Comparison of ENCODE assay signal across 8 cellular contexts in genomic region chr17:47315451-47316266, GRCh38. TPM values are rescaled to one million over a fixed set of nuclear protein-coding genes. Genes with fewer than 3 reads are reported as not detected.
DNase-seq lines count a peak whose midpoint lies in the region; TF ChIP-seq lines count a peak whose summit lies in the region.

No MANE protein-coding gene starts in this region.

- H3K9me3 Mint-ChIP-seq in Caco-2 (ENCODE audit: unreplicated experiment) = no peaks in the 10 kb centered on the region

- POLR2A ChIA-PET in Caco-2 (lab: Charles Lee) = no interaction called here
- POLR2A ChIA-PET in HEK293 (lab: Yijun Ruan, JAX) = interaction anchor here (0.9 to 2.1 kb wide), 6 partner anchors 37 to 126 kb away, joined by 3 to 11 read pairs (median 4); partner anchors contain the start of gene CDC27

- no peaks in the 10 kb centered on the region for H3K4me1 Mint-ChIP-seq in Caco-2 (ENCODE audit: low read depth, unreplicated experiment)

- intact Hi-C loops in Caco-2 (cut with micrococcal nuclease; ENCODE audit: unreplicated experiment) = loop anchor here (1.0 kb wide), 2 partner anchors 61 to 86 kb away; no protein-coding TSS in a partner anchor

- H3K4me1 ChIP-seq in Caco-2 (peaks cover 11% of the 10 kb centered on the region; the same call in 1 of the 2 replicates), HEK293 (ENCODE audit: control insufficient read depth, insufficient read depth, low read length) (no peaks in the 10 kb centered on the region)

- TF ChIP-seq CTCF in Caco-2 (IDR thresholded peaks at IDR 0.05; ENCODE audit: insufficient read depth in 1 of 2, low read depth in 1 of 2, low read length in 1 of 2, severe bottlenecking in 1 of 2, unreplicated experiment in 1 of 2) (peak; percentile 82 to 87), HEK293 (tag by site-specific recombination; IDR thresholded peaks at IDR 0.05) (peak; percentile 47; the same call in 1 of the 2 replicates)

- no TSS peak for BruUV-seq in Caco-2 (replicated peaks; lab: Mats Ljungman, UMichigan)

- no peaks in the 10 kb centered on the region for H3K27me3 Mint-ChIP-seq in Caco-2 (ENCODE audit: insufficient read depth, unreplicated experiment)

- peak in 1 of 2 experiments; percentile 57 for DNase-seq in Caco-2
- DNase-seq in NCI-H345 (lab: John Stamatoyannopoulos, UW) = peak; percentile 69
- DNase-seq in activated CD4-positive, alpha-beta T cell treated with anti-CD3 and anti-CD28 coated beads, Interleukin-2, amount 50 U/mL, for 1 hour = peak; percentile 11
- peak; percentile 74 for DNase-seq in foreskin melanocyte
- DNase-seq in non-pigmented ciliary epithelial cell (ENCODE audit: low read depth) = peak; percentile 92
- no peak for DNase-seq in occipital lobe (lab: John Stamatoyannopoulos, UW)
- no peak for DNase-seq in activated T-cell treated with anti-CD3 and anti-CD28 coated beads, Interleukin-2, amount 50 U/mL, for 1 hour

- no peaks in the 10 kb centered on the region for H3K36me3 ChIP-seq in Caco-2 (ENCODE audit: control insufficient read depth, insufficient read depth, low read length)
- H3K36me3 ChIP-seq in HEK293 (ENCODE audit: control insufficient read depth in 2 of 2, insufficient read depth in 1 of 2, low read length in 2 of 2) = no peaks in the 10 kb centered on the region

- CTCF ChIA-PET in Caco-2 (lab: Charles Lee) = interaction anchor here (0.7 to 2.2 kb wide), 14 partner anchors 8 to 230 kb away, joined by 3 to 17 read pairs (median 5); partner anchors contain the start of genes CDC27, EFCAB13 and ITGB3
- CTCF ChIA-PET in HEK293 (lab: Yijun Ruan, JAX) = interaction anchor here (0.6 to 4.7 kb wide), 50 partner anchors 9 to 456 kb away, joined by 3 to 164 read pairs (median 4); partner anchors contain the start of genes CDC27 and ITGB3

- H3K27ac Mint-ChIP-seq in Caco-2 (ENCODE audit: unreplicated experiment) = no peak overlapping the region

- no peaks in the 10 kb centered on the region for H3K36me3 Mint-ChIP-seq in Caco-2 (ENCODE audit: insufficient read depth, unreplicated experiment)

- no peak overlapping the region for H3K27ac ChIP-seq in HEK293 (ENCODE audit: extremely low read depth, low read depth, low read length)

- H3K4me3 ChIP-seq in Caco-2 (ENCODE audit: low read depth, low read length) = no peak overlapping the region
- no peak overlapping the region for H3K4me3 ChIP-seq in HEK293 (ENCODE audit: low read depth, low read length)

- no peak overlapping the region for H3K4me3 Mint-ChIP-seq in Caco-2 (ENCODE audit: unreplicated experiment)

- H3K27me3 ChIP-seq in Caco-2 (replicated peaks; ENCODE audit: control insufficient read depth, insufficient read depth, low read length) = no peaks in the 10 kb centered on the region

- H3K9me3 ChIP-seq in Caco-2 (no peaks in the 10 kb centered on the region), HEK293 (ENCODE audit: control insufficient read depth, insufficient read depth, low read depth, low read length) (no peaks in the 10 kb centered on the region)

TF ChIP-seq in HEK293, 187 proteins besides CTCF, POLR2A, EP300 and RAD21:
- TF ChIP-seq ZNF157 (tag by site-specific recombination; IDR thresholded peaks at IDR 0.05) (no peak), ZSCAN18 (tag by site-specific recombination; IDR thresholded peaks at IDR 0.05) (no peak), ZNF654 (tag by site-specific recombination; IDR thresholded peaks at IDR 0.05; ENCODE audit: low read depth) (peak; percentile 98), ATF2 (tag by site-specific recombination; IDR thresholded peaks at IDR 0.05; ENCODE audit: low read depth) (peak; percentile 89), ZNF660 (tag by site-specific recombination; IDR thresholded peaks at IDR 0.05) (peak; percentile 77; the same call in 1 of the 2 replicates), ZEB2 (tag by site-specific recombination; IDR thresholded peaks at IDR 0.05) (0 out of 2 replicates have a peak, but pooled peaks have one; percentile 37), SP7 (tag by site-specific recombination; IDR thresholded peaks at IDR 0.05) (0 out of 2 replicates have a peak, but pooled peaks have one; percentile 17), ZNF2 (tag by site-specific recombination; IDR thresholded peaks at IDR 0.05) (peak; percentile 91), ZNF114 (tag by site-specific recombination; IDR thresholded peaks at IDR 0.05) (no peak), ZBTB17 (tag by site-specific recombination; IDR thresholded peaks at IDR 0.05) (peak; percentile 64)

RNA-seq across cellular contexts. Expression of gene EFCAB13, which starts 8.1 kb away (rescaled TPM):
- total RNA-seq in Caco-2 (2022) = 5.1 and 6.4 TPM in 2 replicates
- 16.8 TPM for total RNA-seq in occipital lobe

Comparison
In these comparisons a context has a peak if more than half of its experiments do, and no peak if none do; other contexts are left out.
1. DNase-seq: peak in NCI-H345 (single experiment), activated CD4-positive, alpha-beta T cell treated with anti-CD3 and anti-CD28 coated beads, Interleukin-2, amount 50 U/mL, for 1 hour (single experiment), foreskin melanocyte (single experiment) and non-pigmented ciliary epithelial cell (single experiment); none in occipital lobe (single experiment) and activated T-cell treated with anti-CD3 and anti-CD28 coated beads, Interleukin-2, amount 50 U/mL, for 1 hour (single experiment).